11 cellular contexts compared by ENCODE assay signal in genomic region chr5:149932445-149933350, GRCh38. TPM values are rescaled to one million over a fixed set of nuclear protein-coding genes. Genes with fewer than 3 reads are reported as not detected.
A peak's percentile ranks its signal among the peaks of the same experiment; 100 is the strongest.
DNase-seq lines count a peak whose midpoint lies in the region; ATAC-seq, FAIRE-seq and TF ChIP-seq lines count a peak whose summit lies in the region.
"Had no signal": no experiment of that assay in that cellular context is flagged by ENCODE, and none has a peak within 500 bp of the region (broad histone marks: within the 10 kb centered on the region; RNA-seq: fewer than 3 reads in every experiment).

No MANE protein-coding gene starts in this region.

- peak overlapping the region; percentile 57 for H3K4me3 ChIP-seq in PC-9
- H3K4me3 ChIP-seq in fibroblast of the aortic adventitia (ENCODE audit: low read depth, low read length): no peak overlapping the region
- peak overlapping the region; percentile 56 to 75 (median 60) for H3K4me3 ChIP-seq in gastrocnemius medialis
- H3K4me3 ChIP-seq in MM.1S (ENCODE audit: low read length): no peak overlapping the region
- no peak overlapping the region for H3K4me3 ChIP-seq in transverse colon
- H3K4me3 ChIP-seq in small intestine (ENCODE audit: low read depth in 1 of 2, low read length in 2 of 2): no peak overlapping the region

- H4K20me1 ChIP-seq in PC-9 (ENCODE audit: insufficient read depth): no peaks in the 10 kb centered on the region
- no peaks in the 10 kb centered on the region for H4K20me1 ChIP-seq in MM.1S (ENCODE audit: insufficient read depth, low read length)

- CTCF ChIA-PET in PC-9 (lab: Charles Lee): interaction anchor here (0.6 to 1.1 kb wide), 5 partner anchors 15 to 458 kb away, joined by 3 to 5 read pairs (median 4); no protein-coding TSS in a partner anchor

- H3K9me2 ChIP-seq in PC-9 (ENCODE audit: insufficient read depth) (no peaks in the 10 kb centered on the region), MM.1S (replicated peaks; ENCODE audit: insufficient read depth, low read length) (no peaks in the 10 kb centered on the region)

- TF ChIP-seq POLR2A in gastrocnemius medialis (IDR thresholded peaks at IDR 0.05) (peak in 1 of 2 donors; percentile 14), transverse colon (IDR thresholded peaks at IDR 0.05) (no peak)

- POLR2A ChIA-PET in PC-9 (lab: Charles Lee; ENCODE audit: unreplicated experiment): no interaction called here

- H3K4me2 ChIP-seq in PC-9: peak overlapping the region; percentile 88
- no peak overlapping the region for H3K4me2 ChIP-seq in MM.1S (ENCODE audit: low read depth, low read length)

- no peaks in the 10 kb centered on the region for H3K79me2 ChIP-seq in PC-9 (ENCODE audit: low read depth)
- H3K79me2 ChIP-seq in MM.1S (ENCODE audit: low read length): no peaks in the 10 kb centered on the region

- H3K36me3 ChIP-seq in PC-9 (ENCODE audit: low read depth): no peaks in the 10 kb centered on the region
- H3K36me3 ChIP-seq in gastrocnemius medialis: no peaks in the 10 kb centered on the region
- no peaks in the 10 kb centered on the region for H3K36me3 ChIP-seq in MM.1S (replicated peaks; ENCODE audit: insufficient read depth, low read length)
- no peaks in the 10 kb centered on the region for H3K36me3 ChIP-seq in transverse colon
- no peaks in the 10 kb centered on the region for H3K36me3 ChIP-seq in small intestine (ENCODE audit: control insufficient read depth in 2 of 2, insufficient read depth in 2 of 2, low read length in 2 of 2)

- 76 to 77% methylated on average over 9 to 25 of the region's 25 CpGs for WGBS in transverse colon (ENCODE audit: low coverage in 1 of 2), 2 donors
- 76 to 90% (median 81%) methylated on average over 25 of the region's 25 CpGs for WGBS in small intestine, 3 donors

- BruUV-seq in PC-9 (replicated peaks; lab: Mats Ljungman, UMichigan): TSS peak; percentile 33

- no peaks in the 10 kb centered on the region for H3K27me3 ChIP-seq in PC-9 (ENCODE audit: insufficient read depth, low read depth)
- no peaks in the 10 kb centered on the region for H3K27me3 ChIP-seq in gastrocnemius medialis
- no peaks in the 10 kb centered on the region for H3K27me3 ChIP-seq in MM.1S (replicated peaks; ENCODE audit: insufficient read depth, low read length)
- H3K27me3 ChIP-seq in transverse colon: no peaks in the 10 kb centered on the region
- no peaks in the 10 kb centered on the region for H3K27me3 ChIP-seq in small intestine (ENCODE audit: control insufficient read depth in 2 of 2, insufficient read depth in 2 of 2, low read length in 2 of 2)

- peak; percentile 61 for TF ChIP-seq CTCF in PC-9 (conservative IDR thresholded peaks at IDR 0.05)
- peak; percentile 28 for TF ChIP-seq CTCF in fibroblast of the aortic adventitia (IDR thresholded peaks at IDR 0.05; ENCODE audit: insufficient read depth, low read length)
- peak; percentile 48 to 74 (median 61) for TF ChIP-seq CTCF in gastrocnemius medialis (IDR thresholded peaks at IDR 0.05 in 4 of 5, conservative IDR thresholded peaks at IDR 0.05 in 1 of 5)
- TF ChIP-seq CTCF in MM.1S (IDR thresholded peaks at IDR 0.05; ENCODE audit: low read length): no peak
- TF ChIP-seq CTCF in transverse colon (IDR thresholded peaks at IDR 0.05): peak in 1 of 5 experiments; percentile 5

- peaks cover 27% of the 10 kb centered on the region for H3K4me1 ChIP-seq in PC-9 (replicated peaks; ENCODE audit: insufficient read depth)
- H3K4me1 ChIP-seq in gastrocnemius medialis: peaks cover 0 to 11% of the 10 kb centered on the region in 2 donors
- no peaks in the 10 kb centered on the region for H3K4me1 ChIP-seq in MM.1S (ENCODE audit: low read length)
- peaks cover 0 to 21% (median 6%) of the 10 kb centered on the region in 4 donors for H3K4me1 ChIP-seq in transverse colon
- H3K4me1 ChIP-seq in small intestine (ENCODE audit: control insufficient read depth in 2 of 2, insufficient read depth in 1 of 2, low read depth in 1 of 2, low read length in 1 of 2): no peaks in the 10 kb centered on the region

- no peak for FAIRE-seq in small intestine (lab: Jason Lieb, UNC)
- FAIRE-seq: TTC549 had no signal

- intact Hi-C loops in PC-9 (cut with micrococcal nuclease; ENCODE audit: unreplicated experiment): loop anchor here (2.0 kb wide), 2 partner anchors 58 to 80 kb away; no protein-coding TSS in a partner anchor
- intact Hi-C loops in gastrocnemius medialis (cut with DNase I; ENCODE audit: low total_unique reads): loop anchor here (1.0 kb wide), 1 partner anchor 28 kb away; the partner anchor contains the start of gene SLC26A2
- intact Hi-C loops in transverse colon (cut with DNase I; ENCODE audit: low total_unique reads): no loop called here

- peak; percentile 62 for DNase-seq in G401 (ENCODE audit: low spot score)
- DNase-seq in PC-9: peak in 1 of 2 experiments; percentile 59
- no peak for DNase-seq in fibroblast of the aortic adventitia (ENCODE audit: low read depth)
- peak in 1 of 2 donors; percentile 57 for DNase-seq in gastrocnemius medialis
- DNase-seq in MM.1S: no peak
- DNase-seq in transverse colon: no peak
- no peak for DNase-seq in D341Med (ENCODE audit: low spot score)
- no peak for DNase-seq in small intestine
- DNase-seq: NCI-H2107 had no signal

- H3K9me3 ChIP-seq in PC-9 (ENCODE audit: insufficient read depth, low read depth) (no peaks in the 10 kb centered on the region), gastrocnemius medialis (no peaks in the 10 kb centered on the region), MM.1S (replicated peaks; ENCODE audit: insufficient read depth, low read length) (no peaks in the 10 kb centered on the region), transverse colon (no peaks in the 10 kb centered on the region), small intestine (ENCODE audit: control insufficient read depth, low read depth) (no peaks in the 10 kb centered on the region)

- no peak overlapping the region for H3K9ac ChIP-seq in MM.1S (ENCODE audit: low read length)

- H2AFZ ChIP-seq in PC-9: peak overlapping the region; percentile 90
- H2AFZ ChIP-seq in MM.1S (ENCODE audit: low read length): no peak overlapping the region

- peaks cover 13% of the 10 kb centered on the region for H3F3A ChIP-seq in PC-9 (ENCODE audit: insufficient read depth, low read depth)
- no peaks in the 10 kb centered on the region for H3F3A ChIP-seq in MM.1S (ENCODE audit: insufficient read depth, low read length)

- H3K27ac ChIP-seq in PC-9 (no peak overlapping the region), gastrocnemius medialis (peak overlapping the region; percentile 53 to 85 (median 70)), MM.1S (ENCODE audit: low read length) (no peak overlapping the region), transverse colon (no peak overlapping the region), small intestine (ENCODE audit: low read depth in 1 of 2, low read length in 1 of 2) (no peak overlapping the region)

- in situ Hi-C loops in G401 (cut with HindIII; ENCODE audit: low sequenced_read_pairs): no loop called here
- in situ Hi-C loops in gastrocnemius medialis (cut with MboI; ENCODE audit: low sequenced_read_pairs in 4 of 4): no loop called here
- in situ Hi-C loops in transverse colon (cut with MboI; ENCODE audit: low pct_ligation_motif_present in 1 of 4, low pct_unique_long_range_greater_than_20kb in 1 of 4, low sequenced_read_pairs in 3 of 4): no loop called here

- TF ChIP-seq EP300 in transverse colon (IDR thresholded peaks at IDR 0.05; ENCODE audit: low read depth): no peak

- peak; percentile 77 to 86 for ATAC-seq in gastrocnemius medialis
- ATAC-seq: stimulated activated effector memory CD8-positive, alpha-beta T cell treated with anti-CD3 and anti-CD28 coated beads, Interleukin-12 subunit alpha, Interleukin-12 subunit beta, amount 100 ng/mL, for 72 hours had no signal

RNA-seq across cellular contexts. Expression of gene PDE6A, which starts 11.9 kb away (rescaled TPM):
- not detected in 2 replicates for total RNA-seq in G401 (2014; rRNA removed; shearing (Covaris generic))
- 0.35 and 0.50 TPM in 2 replicates for total RNA-seq in PC-9 (2021)
- total RNA-seq in fibroblast of the aortic adventitia (ENCODE audit: low replicate concordance): not detected in 2 replicates
- not detected for total RNA-seq in gastrocnemius medialis
- total RNA-seq in transverse colon: 1 to 10 TPM; 1.2 to 6.5 (median 3.5) TPM
- under 1 TPM in 1 of 3 donors, not detected in 2; 0.03 TPM for polyA plus RNA-seq in small intestine

RNA-seq across cellular contexts. Expression of gene SLC26A2, which starts 27.9 kb away (rescaled TPM):
- total RNA-seq in G401 (2014; rRNA removed; shearing (Covaris generic)): 4.8 and 10.2 TPM in 2 replicates
- total RNA-seq in PC-9 (2021): 10.2 and 13.5 TPM in 2 replicates
- total RNA-seq in fibroblast of the aortic adventitia (ENCODE audit: low replicate concordance): 12.7 and 20.2 TPM in 2 replicates
- 1 to 10 TPM; 3.0 to 9.9 (median 6.9) TPM for total RNA-seq in gastrocnemius medialis
- total RNA-seq in transverse colon: 1,000 to 10,000 TPM in 2 of 4 donors, 100 to 1,000 TPM in 2; 233 to 1,489 (median 1,023) TPM
- polyA plus RNA-seq in small intestine: 1 to 10 TPM; 2.7 to 5.6 (median 5.3) TPM

Comparison
In these comparisons a context has a peak if more than half of its experiments do, and no peak if none do; other contexts are left out.
1. H3K27ac ChIP-seq: peak in gastrocnemius medialis (4 of 4); none in PC-9 (single experiment), MM.1S (single experiment), transverse colon (0 of 4) and small intestine (0 of 2).
2. H3K4me3 ChIP-seq: peak in PC-9 (single experiment) and gastrocnemius medialis (4 of 4); none in fibroblast of the aortic adventitia (single experiment), MM.1S (single experiment), transverse colon (0 of 4) and small intestine (0 of 2).
3. RNA of gene SLC26A2, which starts 27.9 kb away (total RNA-seq): 233 to 1,489 TPM in transverse colon; 12.7 to 20.2 TPM in fibroblast of the aortic adventitia, 10.2 to 13.5 TPM in PC-9, 4.8 to 10.2 TPM in G401 and 3.0 to 9.9 TPM in gastrocnemius medialis; every median in the first group is over 10 times any median in the second.